Comparison of ENCODE assay signal across 28 cellular contexts in the genomic region with DNA sequence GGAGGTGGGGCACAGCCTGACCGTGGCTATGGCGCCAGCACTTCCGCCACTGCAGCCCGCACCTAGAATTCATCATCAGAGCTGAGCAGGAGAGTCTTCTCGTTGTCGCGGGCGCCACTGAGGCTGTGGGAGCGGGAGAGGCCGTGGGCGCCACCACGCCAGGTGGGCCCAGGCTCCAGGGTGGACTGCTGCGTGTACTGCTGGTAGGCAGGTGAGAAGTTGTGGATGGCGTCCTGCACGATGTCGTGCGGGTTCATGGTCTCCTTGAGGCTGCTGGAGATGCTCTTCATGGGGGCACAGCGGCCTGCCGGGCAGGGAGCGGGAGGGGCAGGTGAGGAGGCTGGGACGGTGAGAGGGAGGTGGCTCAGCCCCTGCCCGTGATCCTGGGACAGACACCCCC. TPM values are rescaled to one million over a fixed set of nuclear protein-coding genes. Genes with fewer than 3 reads are reported as not detected.
A peak's percentile ranks its signal among the peaks of the same experiment; 100 is the strongest.
DNase-seq lines count a peak whose midpoint lies in the region; ATAC-seq and TF ChIP-seq lines count a peak whose summit lies in the region.
"Had no signal": no experiment of that assay in that cellular context is flagged by ENCODE, and none has a peak within 500 bp of the region (broad histone marks: within the 10 kb centered on the region; RNA-seq: fewer than 3 reads in every experiment).

No MANE protein-coding gene starts in this region.

- H3K36me3 Mint-ChIP-seq in natural killer cell: no peaks in the 10 kb centered on the region
- H3K36me3 Mint-ChIP-seq in natural killer cell treated with Interleukin-12 subunit alpha and Interleukin-12 subunit beta and Interleukin-15 and Interleukin-18, amount 100 ng/mL, for 72 hours: no peaks in the 10 kb centered on the region
- H3K36me3 Mint-ChIP-seq in stimulated activated effector memory CD8-positive, alpha-beta T cell treated with anti-CD3 and anti-CD28 coated beads, Interleukin-12 subunit alpha, Interleukin-12 subunit beta, amount 100 ng/mL, for 72 hours: peaks cover 43% of the 10 kb centered on the region
- no peaks in the 10 kb centered on the region for H3K36me3 Mint-ChIP-seq in activated CD4-positive, alpha-beta T cell treated with anti-CD3 and anti-CD28 coated beads for 36 hours (ENCODE audit: low read depth)

- no peaks in the 10 kb centered on the region for H3K27me3 Mint-ChIP-seq in natural killer cell (ENCODE audit: low read depth in 2 of 2)
- no peaks in the 10 kb centered on the region for H3K27me3 Mint-ChIP-seq in natural killer cell treated with Interleukin-12 subunit alpha and Interleukin-12 subunit beta and Interleukin-15 and Interleukin-18, amount 100 ng/mL, for 72 hours
- no peaks in the 10 kb centered on the region for H3K27me3 Mint-ChIP-seq in activated CD4-positive, alpha-beta T cell treated with anti-CD3 and anti-CD28 coated beads for 36 hours
- H3K27me3 Mint-ChIP-seq: activated CD4-positive, alpha-beta memory T cell treated with anti-CD3 and anti-CD28 coated beads for 36 hours; activated naive CD4-positive, alpha-beta T cell treated with anti-CD3 and anti-CD28 coated beads, Interleukin-2, amount 10 ng/mL, durations not matched to agents 7 days and 5 days; CD4-positive, alpha-beta T cell; progenitor cell of endocrine pancreas had no signal

- POLR2A ChIA-PET in activated CD4-positive, alpha-beta T cell treated with anti-CD3 and anti-CD28 coated beads for 36 hours (lab: Charles Lee): no interaction called here

- DNase-seq in natural killer cell (no peak), dorsolateral prefrontal cortex (no peak)
- no peak for DNase-seq in natural killer cell treated with Interleukin-12 subunit alpha and Interleukin-12 subunit beta and Interleukin-15 and Interleukin-18, amount 100 ng/mL, for 72 hours (ENCODE audit: low spot score)
- DNase-seq in stimulated activated effector memory CD8-positive, alpha-beta T cell treated with anti-CD3 and anti-CD28 coated beads, Interleukin-12 subunit alpha, Interleukin-12 subunit beta, amount 100 ng/mL, for 72 hours (ENCODE audit: low spot score in 2 of 2): no peak
- no peak for DNase-seq in activated CD4-positive, alpha-beta T cell treated with anti-CD3 and anti-CD28 coated beads for 1 hour
- DNase-seq in activated CD4-positive, alpha-beta T cell treated with anti-CD3 and anti-CD28 coated beads for 36 hours: no peak
- DNase-seq: activated CD4-positive, alpha-beta memory T cell treated with anti-CD3 and anti-CD28 coated beads for 36 hours; activated CD4-positive, CD25-positive, alpha-beta regulatory T cell; activated naive CD4-positive, alpha-beta T cell treated with anti-CD3 and anti-CD28 coated beads, Interleukin-2, amount 10 ng/mL, durations not matched to agents 7 days and 5 days; amniotic stem cell; CD4-positive, alpha-beta T cell; DND-41; effector CD8-positive, alpha-beta T cell; immature natural killer cell; Karpas-422; NCI-H1417; NCI-H2029 treated with DMSO at 0.1 percent for 48 hours; NCI-H524; right lobe of liver; stimulated activated CD8-positive, alpha-beta memory T cell treated with anti-CD3 and anti-CD28 coated beads, Interleukin-4, amount 100 ng/mL, for 48 hours; transverse colon had no signal

- H3K4me3 Mint-ChIP-seq in natural killer cell: no peak overlapping the region
- H3K4me3 Mint-ChIP-seq in natural killer cell treated with Interleukin-12 subunit alpha and Interleukin-12 subunit beta and Interleukin-15 and Interleukin-18, amount 100 ng/mL, for 72 hours: no peak overlapping the region
- H3K4me3 Mint-ChIP-seq in stimulated activated effector memory CD8-positive, alpha-beta T cell treated with anti-CD3 and anti-CD28 coated beads, Interleukin-12 subunit alpha, Interleukin-12 subunit beta, amount 100 ng/mL, for 72 hours: no peak overlapping the region
- no peak overlapping the region for H3K4me3 Mint-ChIP-seq in activated CD4-positive, alpha-beta T cell treated with anti-CD3 and anti-CD28 coated beads for 36 hours
- H3K4me3 Mint-ChIP-seq: activated CD4-positive, alpha-beta memory T cell treated with anti-CD3 and anti-CD28 coated beads for 36 hours; activated naive CD4-positive, alpha-beta T cell treated with anti-CD3 and anti-CD28 coated beads, Interleukin-2, amount 10 ng/mL, durations not matched to agents 7 days and 5 days; activated T-helper 1 cell treated with anti-CD3 and anti-CD28 coated beads, Interleukin-12 subunit alpha, Interleukin-12 subunit beta, Interleukin-2, Interleukin-4 antibody, amounts not matched to agents 30 ng/mL and 10 ng/mL and 1 ng/mL, durations not matched to agents 14 hours and 24 hours and 36 hours; CD4-positive, alpha-beta T cell; immature natural killer cell had no signal

- intact Hi-C loops in natural killer cell (cut with micrococcal nuclease): loop anchor here (10.0 kb wide), 1 partner anchor 47 kb away; no protein-coding TSS in a partner anchor
- intact Hi-C loops in dorsolateral prefrontal cortex (cut with DNase I): loop anchor here in 1 of 2 donors (5.0 to 10.0 kb wide), 2 partner anchors 39 to 147 kb away; a partner anchor contains a TSS
- intact Hi-C loops in activated CD4-positive, alpha-beta T cell treated with anti-CD3 and anti-CD28 coated beads for 36 hours (cut with DNase I, micrococcal nuclease): no loop called here

- CTCF ChIA-PET in activated CD4-positive, alpha-beta T cell treated with anti-CD3 and anti-CD28 coated beads for 36 hours (lab: Charles Lee): no interaction called here

- no peak for TF ChIP-seq CTCF in natural killer cell (IDR thresholded peaks at IDR 0.05)
- no peak for TF ChIP-seq CTCF in dorsolateral prefrontal cortex (IDR thresholded peaks at IDR 0.05 in 54 of 56, conservative IDR thresholded peaks at IDR 0.05 in 2 of 56; ENCODE audit: low read depth in 1 of 56, partially characterized antibody in 56 of 56)

- no peaks in the 10 kb centered on the region for H3K27me3 ChIP-seq in dorsolateral prefrontal cortex
- H3K27me3 ChIP-seq: neutrophil, right lobe of liver, transverse colon had no signal

- peak overlapping the region in 38 of 59 donors; percentile 3 to 97 (median 76) for H3K27ac ChIP-seq in dorsolateral prefrontal cortex
- H3K27ac ChIP-seq: neutrophil, right lobe of liver, SK-N-MC had no signal

- peak overlapping the region; percentile 53 to 89 for H3K27ac Mint-ChIP-seq in natural killer cell
- peak overlapping the region in 1 of 2 donors; percentile 45 for H3K27ac Mint-ChIP-seq in natural killer cell treated with Interleukin-12 subunit alpha and Interleukin-12 subunit beta and Interleukin-15 and Interleukin-18, amount 100 ng/mL, for 72 hours
- H3K27ac Mint-ChIP-seq in stimulated activated effector memory CD8-positive, alpha-beta T cell treated with anti-CD3 and anti-CD28 coated beads, Interleukin-12 subunit alpha, Interleukin-12 subunit beta, amount 100 ng/mL, for 72 hours: peak overlapping the region; percentile 94
- H3K27ac Mint-ChIP-seq in activated CD4-positive, alpha-beta T cell treated with anti-CD3 and anti-CD28 coated beads for 36 hours: no peak overlapping the region
- H3K27ac Mint-ChIP-seq: activated CD4-positive, alpha-beta memory T cell treated with anti-CD3 and anti-CD28 coated beads for 36 hours; activated T-helper 1 cell treated with anti-CD3 and anti-CD28 coated beads, Interleukin-12 subunit alpha, Interleukin-12 subunit beta, Interleukin-2, Interleukin-4 antibody, amounts not matched to agents 30 ng/mL and 10 ng/mL and 1 ng/mL, durations not matched to agents 14 hours and 24 hours and 36 hours; CD4-positive, alpha-beta T cell had no signal

- peak in 1 of 3 donors; percentile 1 for ATAC-seq in natural killer cell
- ATAC-seq in natural killer cell treated with Interleukin-12 subunit alpha and Interleukin-12 subunit beta and Interleukin-15 and Interleukin-18, amount 100 ng/mL, for 72 hours: no peak
- no peak for ATAC-seq in stimulated activated effector memory CD8-positive, alpha-beta T cell treated with anti-CD3 and anti-CD28 coated beads, Interleukin-12 subunit alpha, Interleukin-12 subunit beta, amount 100 ng/mL, for 72 hours
- ATAC-seq in GM21526 (IDR thresholded peaks at IDR 0.05; ENCODE audit: low FRiP score, unreplicated experiment): no peak
- no peak for ATAC-seq in GM21737 (IDR thresholded peaks at IDR 0.05; ENCODE audit: unreplicated experiment)
- ATAC-seq in activated CD4-positive, alpha-beta T cell treated with anti-CD3 and anti-CD28 coated beads for 36 hours: no peak
- ATAC-seq: HepG2, right lobe of liver had no signal

- no peaks in the 10 kb centered on the region for H3K9me3 Mint-ChIP-seq in natural killer cell
- H3K9me3 Mint-ChIP-seq in natural killer cell treated with Interleukin-12 subunit alpha and Interleukin-12 subunit beta and Interleukin-15 and Interleukin-18, amount 100 ng/mL, for 72 hours: no peaks in the 10 kb centered on the region
- no peaks in the 10 kb centered on the region for H3K9me3 Mint-ChIP-seq in stimulated activated effector memory CD8-positive, alpha-beta T cell treated with anti-CD3 and anti-CD28 coated beads, Interleukin-12 subunit alpha, Interleukin-12 subunit beta, amount 100 ng/mL, for 72 hours
- H3K9me3 Mint-ChIP-seq in activated CD4-positive, alpha-beta T cell treated with anti-CD3 and anti-CD28 coated beads for 36 hours (ENCODE audit: low read depth): no peaks in the 10 kb centered on the region
- H3K9me3 Mint-ChIP-seq: activated CD4-positive, alpha-beta memory T cell treated with anti-CD3 and anti-CD28 coated beads for 36 hours; activated naive CD4-positive, alpha-beta T cell treated with anti-CD3 and anti-CD28 coated beads, Interleukin-2, amount 10 ng/mL, durations not matched to agents 7 days and 5 days; activated T-helper 1 cell treated with anti-CD3 and anti-CD28 coated beads, Interleukin-12 subunit alpha, Interleukin-12 subunit beta, Interleukin-2, Interleukin-4 antibody, amounts not matched to agents 30 ng/mL and 10 ng/mL and 1 ng/mL, durations not matched to agents 14 hours and 24 hours and 36 hours; CD4-positive, alpha-beta T cell; immature natural killer cell had no signal

- H3K4me3 ChIP-seq in dorsolateral prefrontal cortex: no peak overlapping the region
- H3K4me3 ChIP-seq: right lobe of liver, SK-N-MC, transverse colon had no signal

- H3K4me1 Mint-ChIP-seq in natural killer cell: peaks cover 17 to 33% of the 10 kb centered on the region in 2 donors
- peaks cover 13 to 14% of the 10 kb centered on the region in 2 donors for H3K4me1 Mint-ChIP-seq in natural killer cell treated with Interleukin-12 subunit alpha and Interleukin-12 subunit beta and Interleukin-15 and Interleukin-18, amount 100 ng/mL, for 72 hours (ENCODE audit: low read depth in 2 of 2)
- peaks cover 40% of the 10 kb centered on the region for H3K4me1 Mint-ChIP-seq in stimulated activated effector memory CD8-positive, alpha-beta T cell treated with anti-CD3 and anti-CD28 coated beads, Interleukin-12 subunit alpha, Interleukin-12 subunit beta, amount 100 ng/mL, for 72 hours
- peaks cover 19% of the 10 kb centered on the region for H3K4me1 Mint-ChIP-seq in activated CD4-positive, alpha-beta T cell treated with anti-CD3 and anti-CD28 coated beads for 36 hours

RNA-seq across cellular contexts. Expression of a gene that starts 19.6 kb away (rescaled TPM):
- total RNA-seq in natural killer cell: 100 to 1,000 TPM; 168 to 215 (median 187) TPM
- total RNA-seq in natural killer cell treated with Interleukin-12 subunit alpha and Interleukin-12 subunit beta and Interleukin-15 and Interleukin-18, amount 100 ng/mL, for 72 hours: 10 to 100 TPM; 19.7 to 43.0 TPM
- total RNA-seq in dorsolateral prefrontal cortex: 100 to 1,000 TPM in 1 of 120 experiments, 10 to 100 TPM in 67, 1 to 10 TPM in 52; 3.4 to 113 (median 10.9) TPM
- total RNA-seq in activated CD4-positive, alpha-beta T cell treated with anti-CD3 and anti-CD28 coated beads for 36 hours: 1 to 10 TPM; 8.3 to 9.4 TPM

RNA-seq across cellular contexts. Expression of a gene that starts 39.8 kb away (rescaled TPM):
- total RNA-seq in natural killer cell (100 to 1,000 TPM; 137 to 167 (median 145) TPM), dorsolateral prefrontal cortex (100 to 1,000 TPM in 17 of 120 experiments, 10 to 100 TPM in 103; 45.0 to 160 (median 76.4) TPM)
- 10 to 100 TPM; 24.5 to 40.1 TPM for total RNA-seq in natural killer cell treated with Interleukin-12 subunit alpha and Interleukin-12 subunit beta and Interleukin-15 and Interleukin-18, amount 100 ng/mL, for 72 hours
- total RNA-seq in activated CD4-positive, alpha-beta T cell treated with anti-CD3 and anti-CD28 coated beads for 36 hours: 10 to 100 TPM; 54.0 to 57.3 TPM

RNA-seq across cellular contexts. Expression of a gene that starts 51.4 kb away (rescaled TPM):
- total RNA-seq in natural killer cell (10 to 100 TPM; 58.1 to 72.5 (median 68.6) TPM), dorsolateral prefrontal cortex (100 to 1,000 TPM in 119 of 120 experiments, 10 to 100 TPM in 1; 99.7 to 274 (median 141) TPM)
- total RNA-seq in natural killer cell treated with Interleukin-12 subunit alpha and Interleukin-12 subunit beta and Interleukin-15 and Interleukin-18, amount 100 ng/mL, for 72 hours: 10 to 100 TPM; 59.4 to 59.8 TPM
- total RNA-seq in activated CD4-positive, alpha-beta T cell treated with anti-CD3 and anti-CD28 coated beads for 36 hours: 10 to 100 TPM; 16.0 to 19.8 TPM
